In genomic region chr13:61891420-61891819, GRCh38 we compare ENCODE assay signal across 2 cellular contexts.
TF ChIP-seq lines count a peak whose summit lies in the region.

No MANE protein-coding gene starts in this region.

TF ChIP-seq in HEK293T, 16 proteins besides CTCF, POLR2A, EP300 and RAD21:
- peak; percentile 89 for TF ChIP-seq PKNOX1 (IDR thresholded peaks at IDR 0.05)
- TF ChIP-seq L3MBTL2 (conservative IDR thresholded peaks at IDR 0.05) = no peak
- no peak for TF ChIP-seq FOXK2 (IDR thresholded peaks at IDR 0.05)
- TF ChIP-seq TARDBP (IDR thresholded peaks at IDR 0.05) = no peak
- TF ChIP-seq ZNF384 (IDR thresholded peaks at IDR 0.05) = no peak
TF ChIP-seq in HEK293T: peak in this region for 1.

TF ChIP-seq in H1, 55 proteins besides CTCF, POLR2A, EP300 and RAD21 (continued from another document):
- TF ChIP-seq TAF7 (optimal IDR thresholded peaks at IDR 0.05; ENCODE audit: borderline replicate concordance, low read depth, low read length) (no peak), JUN (IDR thresholded peaks at IDR 0.05; ENCODE audit: low read depth, low read length) (no peak), TAF1 (IDR thresholded peaks at IDR 0.05; ENCODE audit: low read depth, low read length) (no peak), CBX5 (IDR thresholded peaks at IDR 0.05; ENCODE audit: low read depth, low read length) (no peak), CHD7 (IDR thresholded peaks at IDR 0.05; ENCODE audit: insufficient replicate concordance, low read length) (no peak), ATF3 (IDR thresholded peaks at IDR 0.05; ENCODE audit: insufficient read depth, low read depth, low read length) (no peak), GTF2F1 (IDR thresholded peaks at IDR 0.05; ENCODE audit: borderline replicate concordance, low read depth, low read length) (no peak), TCF12 (IDR thresholded peaks at IDR 0.05; ENCODE audit: low read depth, low read length) (no peak)
